ENCODE assay signal across 26 cellular contexts in the genomic region with DNA sequence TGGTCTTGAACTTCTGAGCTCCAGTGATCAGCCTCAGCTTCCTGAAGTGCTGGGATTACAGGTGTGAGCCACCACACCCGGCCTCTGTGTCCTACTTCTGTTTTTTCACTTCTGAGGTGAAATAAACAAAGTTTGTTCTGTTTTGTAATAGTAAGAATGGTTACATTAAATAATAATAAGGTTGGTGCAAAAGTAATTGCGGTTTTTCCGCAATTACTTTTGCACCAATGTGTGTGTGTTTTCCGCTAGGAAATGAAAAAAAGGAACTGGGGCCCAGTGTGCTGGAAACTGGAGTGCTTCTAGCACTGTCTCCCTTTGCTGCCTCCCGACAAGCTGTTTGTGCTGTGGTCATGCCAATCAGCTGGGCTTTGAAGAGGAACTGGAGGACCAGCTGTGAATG.
"Had no signal": no experiment of that assay in that cellular context is flagged by ENCODE, and none has a peak within 500 bp of the region (broad histone marks: within the 10 kb centered on the region; RNA-seq: fewer than 3 reads in every experiment).

No MANE protein-coding gene starts in this region.

- DNase-seq: activated B cell treated with CpG ODN at 0.5 μM for 24 hours; activated CD4-positive, alpha-beta memory T cell treated with anti-CD3 and anti-CD28 coated beads for 36 hours; activated CD4-positive, alpha-beta T cell treated with anti-CD3 and anti-CD28 coated beads for 4 hours; activated CD4-positive, alpha-beta T cell treated with anti-CD3 and anti-CD28 coated beads, Interleukin-2, amount 50 U/mL, for 1 hour; activated CD4-positive, CD25-positive, alpha-beta regulatory T cell treated with anti-CD3 and anti-CD28 coated beads, Interleukin-2, amount 50 U/mL, for 72 hours; activated CD8-positive, alpha-beta memory T cell treated with anti-CD3 and anti-CD28 coated beads, Interleukin-2, amount 50 U/mL, for 4 hours; activated gamma-delta T cell treated with Interleukin-2 at 50 U/mL for 16 hours; activated naive CD4-positive, alpha-beta T cell treated with anti-CD3 and anti-CD28 coated beads for 36 hours; activated T-cell treated with anti-CD3 and anti-CD28 coated beads for 4 hours; activated T-cell treated with anti-CD3 and anti-CD28 coated beads, Interleukin-2, amount 50 U/mL, for 4 hours; adrenal gland; body of pancreas; Kasumi-1; KG1; MG63; NCI-H1105; NCI-H1417 treated with DMSO at 0.1 percent for 48 hours; NCI-H1930; NCI-H2081 treated with DMSO at 0.1 percent for 48 hours; NCI-H510A; NCI-H526; NCI-H748 treated with DMSO at 0.1 percent for 48 hours; PC-9; Right ventricle myocardium superior had no signal

- H3K9me3 ChIP-seq: adrenal gland, body of pancreas, breast epithelium, MG63 had no signal

- H3K36me3 ChIP-seq: adrenal gland, breast epithelium, MG63 had no signal

- ATAC-seq: activated naive CD4-positive, alpha-beta T cell treated with anti-CD3 and anti-CD28 coated beads, Interleukin-2, amount 50 U/mL, for 72 hours; activated T-cell treated with anti-CD3 and anti-CD28 coated beads, Interleukin-2, amount 50 U/mL, for 4 hours; body of pancreas had no signal

- H3K4me3 ChIP-seq: adrenal gland, body of pancreas, breast epithelium, MG63, PC-9 had no signal

- H3K4me1 ChIP-seq: adrenal gland, body of pancreas, breast epithelium had no signal
